12 cellular contexts compared by ENCODE assay signal in genomic region chr9:134337469-134337868, GRCh38. TPM values are rescaled to one million over a fixed set of nuclear protein-coding genes. Genes with fewer than 3 reads are reported as not detected.
DNase-seq lines count a peak whose midpoint lies in the region; ATAC-seq and TF ChIP-seq lines count a peak whose summit lies in the region.
"Had no signal": no experiment of that assay in that cellular context is flagged by ENCODE, and none has a peak within 500 bp of the region (broad histone marks: within the 10 kb centered on the region; RNA-seq: fewer than 3 reads in every experiment).

No MANE protein-coding gene starts in this region.

- no peak overlapping the region for H2AK5ac ChIP-seq in IMR-90 (ENCODE audit: low read depth, low read length)
- H2AK5ac ChIP-seq in neuronal stem cell (ENCODE audit: low read depth, low read length) = no peak overlapping the region

- no peak overlapping the region for H3K4me3 ChIP-seq in CD4-positive, CD25-positive, alpha-beta regulatory T cell (ENCODE audit: low read depth, low read length)
- H3K4me3 ChIP-seq in IMR-90 (ENCODE audit: insufficient read depth, low read depth, low read length) = no peak overlapping the region
- no peak overlapping the region for H3K4me3 ChIP-seq in duodenal mucosa (ENCODE audit: low read depth in 1 of 2, low read length in 2 of 2)
- no peak overlapping the region for H3K4me3 ChIP-seq in neuronal stem cell (ENCODE audit: low read length in 2 of 2)

- no peak overlapping the region for H3K56ac ChIP-seq in IMR-90 (ENCODE audit: extremely low read depth, insufficient read depth, low read length)

- no peak overlapping the region for H4K91ac ChIP-seq in IMR-90 (ENCODE audit: insufficient read depth, low read depth, low read length)
- no peak overlapping the region for H4K91ac ChIP-seq in neuronal stem cell (ENCODE audit: low read depth, low read length, poor library complexity)

- H3K14ac ChIP-seq in IMR-90 (replicated peaks; ENCODE audit: low read depth, low read length) = no peak overlapping the region
- no peak overlapping the region for H3K14ac ChIP-seq in neuronal stem cell (ENCODE audit: low read length)

- H3K23ac ChIP-seq in IMR-90 (ENCODE audit: low read depth, low read length) = peak overlapping the region; percentile 61; the same call in 1 of the 2 replicates
- peak overlapping the region; percentile 80 for H3K23ac ChIP-seq in neuronal stem cell (ENCODE audit: low read depth, low read length, poor library complexity)

- TF ChIP-seq CTCF in IMR-90 (conservative IDR thresholded peaks at IDR 0.05; ENCODE audit: low read depth, low read length) = no peak

- H3K18ac ChIP-seq in IMR-90 (ENCODE audit: low read depth, low read length) (no peak overlapping the region), neuronal stem cell (ENCODE audit: low read length) (peak overlapping the region; percentile 9)

- intact Hi-C loops in IMR-90 (cut with micrococcal nuclease) = no loop called here

- in situ Hi-C loops in IMR-90 (cut with MboI; ENCODE audit: low sequenced_read_pairs) = no loop called here

- H3K9me1 ChIP-seq in IMR-90 (ENCODE audit: insufficient read depth, low read length) = peaks cover 26% of the 10 kb centered on the region

- TF ChIP-seq POLR2A in IMR-90 (IDR thresholded peaks at IDR 0.05; ENCODE audit: low read depth, low read length) = no peak

- no peak overlapping the region for H2AFZ ChIP-seq in IMR-90 (replicated peaks; ENCODE audit: low read length, poor library complexity)
- H2AFZ ChIP-seq in neuronal stem cell (ENCODE audit: low read length) = no peak overlapping the region

- no peak overlapping the region for H2AK9ac ChIP-seq in IMR-90 (replicated peaks; ENCODE audit: low read depth, low read length, poor library complexity)

- H2BK15ac ChIP-seq in IMR-90 (ENCODE audit: low read depth, low read length) (no peak overlapping the region), neuronal stem cell (ENCODE audit: low read length) (no peak overlapping the region)

- H2BK120ac ChIP-seq in IMR-90 (ENCODE audit: low read depth, low read length) (no peak overlapping the region), neuronal stem cell (ENCODE audit: low read depth, low read length) (no peak overlapping the region)

- H3K36me3 ChIP-seq in CD4-positive, CD25-positive, alpha-beta regulatory T cell (ENCODE audit: control insufficient read depth, insufficient read depth, low read length) = no peaks in the 10 kb centered on the region
- peaks cover 5% of the 10 kb centered on the region; the same call in 1 of the 2 replicates for H3K36me3 ChIP-seq in IMR-90 (ENCODE audit: control insufficient read depth, insufficient read depth, low read length)
- peaks cover 0 to 3% of the 10 kb centered on the region in 2 donors for H3K36me3 ChIP-seq in duodenal mucosa (ENCODE audit: control insufficient read depth in 1 of 2, insufficient read depth in 2 of 2, low read length in 2 of 2)
- peaks cover 0 to 7% of the 10 kb centered on the region in 2 donors for H3K36me3 ChIP-seq in neuronal stem cell (replicated peaks in 1 of 2; ENCODE audit: control insufficient read depth in 2 of 2, insufficient read depth in 2 of 2, low read length in 2 of 2)

- peaks cover 7 to 92% of the 10 kb centered on the region in 2 experiments; a peak in 3 of 4 replicates for H3K79me1 ChIP-seq in IMR-90 (ENCODE audit: low read depth in 1 of 2, low read length in 2 of 2)
- H3K79me1 ChIP-seq in neuronal stem cell (ENCODE audit: low read depth, low read length) = peaks cover 78% of the 10 kb centered on the region

- no peaks in the 10 kb centered on the region for H3K9me3 ChIP-seq in CD4-positive, CD25-positive, alpha-beta regulatory T cell (ENCODE audit: control insufficient read depth in 2 of 2, low read length in 2 of 2)
- H3K9me3 ChIP-seq in IMR-90 (ENCODE audit: control insufficient read depth, insufficient read depth, low read length) = no peaks in the 10 kb centered on the region
- H3K9me3 ChIP-seq in duodenal mucosa (ENCODE audit: control insufficient read depth in 1 of 2, low read length in 2 of 2) = no peaks in the 10 kb centered on the region
- no peaks in the 10 kb centered on the region for H3K9me3 ChIP-seq in neuronal stem cell (replicated peaks in 1 of 2; ENCODE audit: control insufficient read depth in 2 of 2, insufficient read depth in 1 of 2, low read depth in 1 of 2, low read length in 2 of 2)

- ATAC-seq in CD4-positive, CD25-positive, alpha-beta regulatory T cell (ENCODE audit: low read depth in 2 of 2) = no peak
- no peak for ATAC-seq in IMR-90 (ENCODE audit: low read depth)
- no peak for ATAC-seq in GM18867 (IDR thresholded peaks at IDR 0.05; ENCODE audit: unreplicated experiment)
- ATAC-seq in GM18502 (IDR thresholded peaks at IDR 0.05; ENCODE audit: poor library complexity, unreplicated experiment) = no peak

- TF ChIP-seq RAD21 in IMR-90 (IDR thresholded peaks at IDR 0.05; ENCODE audit: low read length) = no peak

- no peaks in the 10 kb centered on the region for H3K9me3 Mint-ChIP-seq in CD4-positive, CD25-positive, alpha-beta regulatory T cell

- H3K27me3 ChIP-seq in CD4-positive, CD25-positive, alpha-beta regulatory T cell (ENCODE audit: control insufficient read depth, insufficient read depth, low read length) = no peaks in the 10 kb centered on the region
- no peaks in the 10 kb centered on the region for H3K27me3 ChIP-seq in IMR-90 (ENCODE audit: control insufficient read depth, insufficient read depth, low read length)
- no peaks in the 10 kb centered on the region for H3K27me3 ChIP-seq in duodenal mucosa (ENCODE audit: control insufficient read depth in 1 of 2, insufficient read depth in 2 of 2, low read length in 2 of 2)
- H3K27me3 ChIP-seq in neuronal stem cell (ENCODE audit: control insufficient read depth in 3 of 3, insufficient read depth in 3 of 3, low read depth in 1 of 3, low read length in 3 of 3) = no peaks in the 10 kb centered on the region

- no peak overlapping the region for H3K4me3 Mint-ChIP-seq in CD4-positive, CD25-positive, alpha-beta regulatory T cell
- H3K4me3 Mint-ChIP-seq: B cell had no signal

- no TSS peak for BruUV-seq in IMR-90 (replicated peaks; lab: Mats Ljungman, UMichigan)

- no peak overlapping the region for H3K4ac ChIP-seq in IMR-90 (ENCODE audit: low read depth, low read length)
- no peak overlapping the region for H3K4ac ChIP-seq in neuronal stem cell (ENCODE audit: low read length)

- dilution Hi-C loops in IMR-90 (cut with HindIII; ENCODE audit: low sequenced_read_pairs, unreplicated experiment) = no loop called here

- no peak overlapping the region for H3K27ac ChIP-seq in CD4-positive, CD25-positive, alpha-beta regulatory T cell (ENCODE audit: insufficient read depth, low read length, poor library complexity, severe bottlenecking)
- no peak overlapping the region for H3K27ac ChIP-seq in IMR-90 (ENCODE audit: insufficient read depth, low read length)
- no peak overlapping the region for H3K27ac ChIP-seq in duodenal mucosa (ENCODE audit: low read depth, low read length)
- H3K27ac ChIP-seq in neuronal stem cell (replicated peaks; ENCODE audit: low read length) = no peak overlapping the region

- no peak overlapping the region for H3K4me2 ChIP-seq in IMR-90 (ENCODE audit: low read depth, low read length)
- H3K4me2 ChIP-seq in neuronal stem cell (ENCODE audit: insufficient read depth, low read length, poor library complexity, severe bottlenecking) = no peak overlapping the region

- CTCF ChIA-PET in IMR-90 (lab: Yijun Ruan, JAX) = no interaction called here

- peaks cover 0 to 4% (median 0%) of the 10 kb centered on the region in 4 donors for H3K4me1 Mint-ChIP-seq in CD4-positive, CD25-positive, alpha-beta regulatory T cell

- no peak overlapping the region for H4K5ac ChIP-seq in IMR-90 (ENCODE audit: low read depth, low read length)

- no peaks in the 10 kb centered on the region for H3K36me3 Mint-ChIP-seq in CD4-positive, CD25-positive, alpha-beta regulatory T cell

- no peak overlapping the region for H2BK5ac ChIP-seq in IMR-90 (ENCODE audit: low read depth, low read length, poor library complexity, severe bottlenecking)
- peak overlapping the region; percentile 33 for H2BK5ac ChIP-seq in neuronal stem cell (ENCODE audit: low read length)

- H3K9ac ChIP-seq in IMR-90 (ENCODE audit: low read depth, low read length) (no peak overlapping the region), duodenal mucosa (ENCODE audit: low read depth in 1 of 2, low read length in 2 of 2) (peak overlapping the region; percentile 44 to 66), neuronal stem cell (ENCODE audit: low read depth, low read length, poor library complexity) (no peak overlapping the region)

- POLR2A ChIA-PET in IMR-90 (lab: Charles Lee; ENCODE audit: unreplicated experiment) = no interaction called here

- no peaks in the 10 kb centered on the region for H3K27me3 Mint-ChIP-seq in CD4-positive, CD25-positive, alpha-beta regulatory T cell
- H3K27me3 Mint-ChIP-seq: B cell had no signal

- H4K20me1 ChIP-seq in IMR-90 (ENCODE audit: insufficient read depth, low read length) = peaks cover 100% of the 10 kb centered on the region

- no peak overlapping the region for H2BK20ac ChIP-seq in IMR-90 (ENCODE audit: low read depth, low read length)

- H3K27ac Mint-ChIP-seq in CD4-positive, CD25-positive, alpha-beta regulatory T cell = peak overlapping the region in 2 of 3 donors; percentile 47
- H3K27ac Mint-ChIP-seq: B cell had no signal

- no peak overlapping the region for H4K8ac ChIP-seq in IMR-90 (ENCODE audit: low read depth in 2 of 2, low read length in 2 of 2)
- no peak overlapping the region for H4K8ac ChIP-seq in neuronal stem cell (ENCODE audit: low read depth, low read length)

- 86% methylated on average over 2 of the region's 13 CpGs; no CpG with 5 or more reads in 1 of the 2 experiments for WGBS in IMR-90 (ENCODE audit: extremely low coverage in 2 of 2, insufficient read length in 1 of 2), 2 experiments
- no CpG with 5 or more reads among the region's 13 CpGs for WGBS in neuronal stem cell (ENCODE audit: extremely low coverage in 2 of 2, insufficient read length in 2 of 2, insufficient replicate concordance in 1 of 2), 2 donors

- no peak for DNase-seq in CD4-positive, CD25-positive, alpha-beta regulatory T cell
- no peak for DNase-seq in IMR-90
- DNase-seq in neuronal stem cell (ENCODE audit: low spot score) = no peak
- DNase-seq in NCI-H1105 (lab: John Stamatoyannopoulos, UW) = no peak
- DNase-seq in NCI-H82 (lab: John Stamatoyannopoulos, UW) = no peak
- DNase-seq: KBM-7, NCI-H1048, SHP77 had no signal

- no peak overlapping the region for H2BK12ac ChIP-seq in neuronal stem cell (ENCODE audit: low read length)

- H3K4me1 ChIP-seq in CD4-positive, CD25-positive, alpha-beta regulatory T cell (ENCODE audit: control insufficient read depth, insufficient read depth, low read length, poor library complexity, severe bottlenecking) = no peaks in the 10 kb centered on the region
- H3K4me1 ChIP-seq in IMR-90 (ENCODE audit: control insufficient read depth, insufficient read depth, low read length) (peaks cover 37% of the 10 kb centered on the region), duodenal mucosa (ENCODE audit: control insufficient read depth in 1 of 2, insufficient read depth in 2 of 2, low read length in 2 of 2) (peaks cover 98 to 99% of the 10 kb centered on the region in 2 donors), neuronal stem cell (ENCODE audit: control insufficient read depth in 2 of 2, insufficient read depth in 1 of 2, low read depth in 1 of 2, low read length in 2 of 2) (peaks cover 12 to 21% of the 10 kb centered on the region in 2 donors)

RNA-seq across cellular contexts. Expression of gene RXRA, which starts 11.2 kb away (rescaled TPM):
- total RNA-seq in CD4-positive, CD25-positive, alpha-beta regulatory T cell = 13.6 TPM
- 1 to 10 TPM in 2 of 4 donors, under 1 TPM in 2; 0.29 to 2.1 (median 1.2) TPM for polyA plus RNA-seq in CD4-positive, CD25-positive, alpha-beta regulatory T cell
- total RNA-seq in IMR-90 (2012; rRNA removed) = 7.5 and 8.1 TPM in 2 replicates
- polyA plus RNA-seq in IMR-90 (2012; rRNA removed) = 17.9 and 19.0 TPM in 2 replicates
- 7.8 and 17.6 TPM in 2 replicates for polyA plus RNA-seq in IMR-90 (2012; cell fraction: cytosol; rRNA removed)
- polyA plus RNA-seq in IMR-90 (2012; cell fraction: nucleus; rRNA removed; ENCODE audit: low replicate concordance) = 11.2 and 21.7 TPM in 2 replicates
- 36.1 TPM for polyA plus RNA-seq in neuronal stem cell (2013, experiment 1 of 2)
- 36.3 TPM for polyA plus RNA-seq in neuronal stem cell (2013, experiment 2 of 2)

Comparison
In these comparisons a context has a peak if more than half of its experiments do, and no peak if none do; other contexts are left out.
1. H3K9ac ChIP-seq: peak in duodenal mucosa (2 of 2); none in IMR-90 (single experiment) and neuronal stem cell (single experiment).